ENCODE assay signal across 8 cellular contexts in genomic region chr4:82431026-82431745, GRCh38. TPM values are rescaled to one million over a fixed set of nuclear protein-coding genes. Genes with fewer than 3 reads are reported as not detected.
DNase-seq lines count a peak whose midpoint lies in the region; ATAC-seq and TF ChIP-seq lines count a peak whose summit lies in the region.

No MANE protein-coding gene starts in this region.

- peak; percentile 0 for ATAC-seq in GM21423 (IDR thresholded peaks at IDR 0.05; ENCODE audit: unreplicated experiment)

- TF ChIP-seq POLR2A in Peyer's patch (IDR thresholded peaks at IDR 0.05): no peak

- H3K36me3 ChIP-seq in BJ (ENCODE audit: control insufficient read depth, insufficient read depth, low read length): peaks cover 8% of the 10 kb centered on the region
- peaks cover 0 to 10% (median 0%) of the 10 kb centered on the region in 3 donors for H3K36me3 ChIP-seq in Peyer's patch

- H3K4me3 ChIP-seq in BJ (ENCODE audit: low read depth, low read length) (peak overlapping the region; percentile 99), Peyer's patch (peak overlapping the region; percentile 86 to 90 (median 89)), astrocyte of the cerebellum (ENCODE audit: low read depth, low read length) (peak overlapping the region; percentile 85)

- peaks cover 3 to 36% (median 8%) of the 10 kb centered on the region in 4 donors for H3K4me1 ChIP-seq in Peyer's patch

- DNase-seq in BJ (ENCODE audit: low read depth): no peak
- DNase-seq in Peyer's patch: peak; percentile 54 to 77 (median 71)
- no peak for DNase-seq in astrocyte of the cerebellum (ENCODE audit: low read depth)
- DNase-seq in iPS-NIHi7 (ENCODE audit: extremely low spot score): peak; percentile 31
- peak; percentile 27 to 33 for DNase-seq in stimulated activated CD4-positive, alpha-beta T cell treated with anti-CD3 and anti-CD28 coated beads, Interleukin-1b, Interleukin-23, amount 100 ng/mL, for 4 hours (ENCODE audit: low read depth in 2 of 2)
- no peak for DNase-seq in Ammon's horn (ENCODE audit: low spot score)
- no peak for DNase-seq in MV-4-11 (lab: John Stamatoyannopoulos, UW)

- H3K27ac ChIP-seq in Peyer's patch: peak overlapping the region; percentile 98 to 100 (median 99)

- in situ Hi-C loops in astrocyte of the cerebellum (cut with HindIII; ENCODE audit: low sequenced_read_pairs): no loop called here

- TF ChIP-seq CTCF in BJ (IDR thresholded peaks at IDR 0.05; ENCODE audit: insufficient read depth, low read depth, low read length) (no peak), Peyer's patch (IDR thresholded peaks at IDR 0.05) (no peak), astrocyte of the cerebellum (IDR thresholded peaks at IDR 0.05; ENCODE audit: low read depth, low read length, missing control alignments) (no peak)

- CTCF ChIA-PET in BJ (lab: Yijun Ruan, JAX): no interaction called here

- POLR2A ChIA-PET in BJ (lab: Charles Lee): interaction anchor here (0.5 kb wide), 1 partner anchor 355 kb away, joined by 3 read pairs; no protein-coding TSS in a partner anchor

- no peaks in the 10 kb centered on the region for H3K9me3 ChIP-seq in Peyer's patch

- H3K27me3 ChIP-seq in BJ (ENCODE audit: control insufficient read depth, insufficient read depth, low read length) (no peaks in the 10 kb centered on the region), Peyer's patch (no peaks in the 10 kb centered on the region)

RNA-seq across cellular contexts. Expression of gene ENOPH1, which starts 0.8 kb away (rescaled TPM):
- polyA plus RNA-seq in BJ (2011; rRNA removed): 6.2 and 8.6 TPM in 2 replicates
- polyA minus RNA-seq in BJ (2011; rRNA and poly(A)+ RNA removed): 3.5 and 4.2 TPM in 2 replicates
- total RNA-seq in Peyer's patch: 10 to 100 TPM in 3 of 4 donors, 1 to 10 TPM in 1; 8.2 to 18.6 (median 15.2) TPM

RNA-seq across cellular contexts. Expression of gene HNRNPDL, which starts 0.9 kb away (rescaled TPM):
- polyA plus RNA-seq in BJ (2011; rRNA removed): 74.1 and 154 TPM in 2 replicates
- 16.2 and 24.2 TPM in 2 replicates for polyA minus RNA-seq in BJ (2011; rRNA and poly(A)+ RNA removed)
- 100 to 1,000 TPM in 2 of 4 donors, 10 to 100 TPM in 2; 61.8 to 210 (median 101) TPM for total RNA-seq in Peyer's patch

RNA-seq across cellular contexts. Expression of gene HNRNPD, which starts 57.4 kb away (rescaled TPM):
- polyA plus RNA-seq in BJ (2011; rRNA removed): 40.5 and 41.1 TPM in 2 replicates
- 6.8 and 18.4 TPM in 2 replicates for polyA minus RNA-seq in BJ (2011; rRNA and poly(A)+ RNA removed)
- total RNA-seq in Peyer's patch: 100 to 1,000 TPM in 3 of 4 donors, 10 to 100 TPM in 1; 95.6 to 342 (median 136) TPM

Comparison
In these comparisons a context has a peak if more than half of its experiments do, and no peak if none do; other contexts are left out.
1. DNase-seq: peak in Peyer's patch (3 of 3), iPS-NIHi7 (single experiment) and stimulated activated CD4-positive, alpha-beta T cell treated with anti-CD3 and anti-CD28 coated beads, Interleukin-1b, Interleukin-23, amount 100 ng/mL, for 4 hours (2 of 2); none in BJ (single experiment), astrocyte of the cerebellum (single experiment), Ammon's horn (single experiment) and MV-4-11 (single experiment).
2. Peak in every context shown above with its lines, with median percentiles within 50 percentile points of each other: H3K4me3 ChIP-seq.